In the genomic region with DNA sequence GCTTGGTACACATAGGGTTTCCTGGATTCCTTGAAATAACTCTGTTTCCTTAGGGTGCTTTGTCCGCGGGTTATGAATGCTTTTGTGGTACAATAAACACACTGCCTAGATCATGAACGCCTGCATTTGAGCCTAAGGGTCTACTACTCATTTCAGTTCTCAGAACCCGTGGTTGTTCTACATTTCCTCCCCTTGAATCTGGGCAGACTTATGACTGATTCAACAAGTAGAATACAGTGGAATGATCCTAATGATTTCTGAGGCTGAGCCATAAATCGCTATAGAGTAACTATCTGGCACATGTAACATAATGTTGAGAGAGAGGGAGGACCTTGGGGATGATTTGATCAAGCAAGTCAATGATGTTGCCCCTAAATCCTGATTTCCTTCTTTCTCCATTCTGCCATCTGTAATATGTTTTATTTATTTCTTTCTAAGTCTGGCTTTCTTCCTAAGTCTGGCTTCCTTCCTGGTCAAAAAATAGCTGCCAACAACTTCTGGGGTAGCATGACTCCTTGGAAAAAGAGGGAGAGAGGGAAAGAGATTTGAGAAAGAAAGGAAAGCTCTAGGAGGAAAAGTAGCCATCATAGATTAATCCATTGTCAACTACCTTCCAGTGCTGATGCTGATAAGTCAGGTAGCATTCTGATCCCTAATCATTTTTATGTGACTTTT, we compare ENCODE assay signal across 18 cellular contexts. TPM values are rescaled to one million over a fixed set of nuclear protein-coding genes. Genes with fewer than 3 reads are reported as not detected.
DNase-seq lines count a peak whose midpoint lies in the region; ATAC-seq and TF ChIP-seq lines count a peak whose summit lies in the region.
"Had no signal": no experiment of that assay in that cellular context is flagged by ENCODE, and none has a peak within 500 bp of the region (broad histone marks: within the 10 kb centered on the region; RNA-seq: fewer than 3 reads in every experiment).

No MANE protein-coding gene starts in this region.

- intact Hi-C loops in activated CD4-positive, alpha-beta T cell treated with anti-CD3 and anti-CD28 coated beads for 36 hours (cut with DNase I, micrococcal nuclease), result no loop called here
- intact Hi-C loops in ascending aorta (cut with DNase I), result no loop called here

- POLR2A ChIA-PET in activated CD4-positive, alpha-beta T cell treated with anti-CD3 and anti-CD28 coated beads for 36 hours (lab: Charles Lee), result no interaction called here

- H3K36me3 Mint-ChIP-seq in activated CD4-positive, alpha-beta T cell treated with anti-CD3 and anti-CD28 coated beads for 36 hours (ENCODE audit: low read depth), result no peaks in the 10 kb centered on the region

- H3K4me3 Mint-ChIP-seq in activated CD4-positive, alpha-beta T cell treated with anti-CD3 and anti-CD28 coated beads for 36 hours, result no peak overlapping the region
- H3K4me3 Mint-ChIP-seq: CD4-positive, alpha-beta T cell; GM23338; HFFc6 had no signal

- H3K27ac ChIP-seq in ascending aorta, result peak overlapping the region; percentile 17 to 46
- H3K27ac ChIP-seq: 22Rv1, A549, C4-2B had no signal

- no peak for TF ChIP-seq CTCF in ascending aorta (IDR thresholded peaks at IDR 0.05)

- H3K27ac Mint-ChIP-seq in activated CD4-positive, alpha-beta T cell treated with anti-CD3 and anti-CD28 coated beads for 36 hours, result no peak overlapping the region
- H3K27ac Mint-ChIP-seq: CD4-positive, alpha-beta T cell; GM23338; HFFc6 had no signal

- H3K4me1 Mint-ChIP-seq in activated CD4-positive, alpha-beta T cell treated with anti-CD3 and anti-CD28 coated beads for 36 hours, result peaks cover 8% of the 10 kb centered on the region
- H3K4me1 Mint-ChIP-seq: GM23338 had no signal

- CTCF ChIA-PET in activated CD4-positive, alpha-beta T cell treated with anti-CD3 and anti-CD28 coated beads for 36 hours (lab: Charles Lee), result interaction anchor here (0.6 to 1.1 kb wide), 4 partner anchors 38 to 168 kb away, joined by 3 to 4 read pairs (median 4); no protein-coding TSS in a partner anchor

- H3K9me3 Mint-ChIP-seq in activated CD4-positive, alpha-beta T cell treated with anti-CD3 and anti-CD28 coated beads for 36 hours (ENCODE audit: low read depth), result no peaks in the 10 kb centered on the region
- H3K9me3 Mint-ChIP-seq: CD4-positive, alpha-beta T cell; GM23338 had no signal

- H3K36me3 ChIP-seq in ascending aorta, result no peaks in the 10 kb centered on the region

- peak; percentile 47 for ATAC-seq in activated CD4-positive, alpha-beta T cell treated with anti-CD3 and anti-CD28 coated beads for 36 hours
- ATAC-seq in HG02610 (IDR thresholded peaks at IDR 0.05; ENCODE audit: unreplicated experiment), result no peak
- ATAC-seq: A549, GM23338, HepG2 had no signal

- H3K4me3 ChIP-seq in ascending aorta, result no peak overlapping the region
- H3K4me3 ChIP-seq: A549, GM23338 had no signal

- no peak for DNase-seq in activated CD4-positive, alpha-beta T cell treated with anti-CD3 and anti-CD28 coated beads for 36 hours
- DNase-seq in activated CD4-positive, alpha-beta T cell treated with anti-CD3 and anti-CD28 coated beads, Interleukin-2, amount 50 U/mL, for 1 hour, result no peak
- DNase-seq in ascending aorta (ENCODE audit: low spot score in 2 of 2) (no peak), foreskin melanocyte (peak; percentile 93), stromal cell of bone marrow (ENCODE audit: low read depth) (peak; percentile 15), kidney tubule cell (ENCODE audit: low spot score) (no peak), NCI-H510A treated with DMSO at 0.1 percent for 48 hours (lab: John Stamatoyannopoulos, UW) (no peak)
- DNase-seq: AML-193; Caco-2; CD4-positive, alpha-beta T cell; HCEC 1CT; HFFc6 had no signal

- H3K4me1 ChIP-seq in ascending aorta, result no peaks in the 10 kb centered on the region
- H3K4me1 ChIP-seq: A549, Caco-2 had no signal

- no peaks in the 10 kb centered on the region for H3K9me3 ChIP-seq in ascending aorta
- H3K9me3 ChIP-seq: A549, Caco-2 had no signal

- no peaks in the 10 kb centered on the region for H3K27me3 ChIP-seq in ascending aorta

- H3K27me3 Mint-ChIP-seq in activated CD4-positive, alpha-beta T cell treated with anti-CD3 and anti-CD28 coated beads for 36 hours, result no peaks in the 10 kb centered on the region
- H3K27me3 Mint-ChIP-seq: CD4-positive, alpha-beta T cell had no signal

RNA-seq across cellular contexts. Expression of a gene that starts 23.0 kb away (rescaled TPM):
- 100 to 1,000 TPM in 1 of 2 experiments, 10 to 100 TPM in 1; 92.5 to 180 TPM for total RNA-seq in activated CD4-positive, alpha-beta T cell treated with anti-CD3 and anti-CD28 coated beads for 36 hours
- total RNA-seq in ascending aorta, result 27.6 TPM

Comparison
In these comparisons a context has a peak if more than half of its experiments do, and no peak if none do; other contexts are left out.
1. DNase-seq: peak in foreskin melanocyte (single experiment) and stromal cell of bone marrow (single experiment); none in activated CD4-positive, alpha-beta T cell treated with anti-CD3 and anti-CD28 coated beads for 36 hours (single experiment), activated CD4-positive, alpha-beta T cell treated with anti-CD3 and anti-CD28 coated beads, Interleukin-2, amount 50 U/mL, for 1 hour (single experiment), ascending aorta (0 of 2), kidney tubule cell (single experiment) and NCI-H510A treated with DMSO at 0.1 percent for 48 hours (single experiment).